ENCODE assay signal across 1 cellular context in genomic region chr5:110738812-110739651, GRCh38.
A peak's percentile ranks its signal among the peaks of the same experiment; 100 is the strongest.
TF ChIP-seq lines count a peak whose summit lies in the region.

TSS of gene SLC25A46 (plus strand) at chr5:110739007. CDS start at chr5:110739120, 113 bp downstream.

TF ChIP-seq in HepG2, 621 proteins besides CTCF, POLR2A, EP300 and RAD21 (continued from another document and continues in another):
- no peak for TF ChIP-seq ZBTB46 (CRISPR knock-in tag; IDR thresholded peaks at IDR 0.05; ENCODE audit: borderline replicate concordance)
- TF ChIP-seq ZNF724P (CRISPR knock-in tag; IDR thresholded peaks at IDR 0.05; ENCODE audit: borderline replicate concordance): no peak
- 0 out of 2 replicates have a peak, but pooled peaks have one; percentile 57 for TF ChIP-seq ZHX2 (IDR thresholded peaks at IDR 0.05; ENCODE audit: low read depth)
- TF ChIP-seq ZHX2 (CRISPR knock-in tag; IDR thresholded peaks at IDR 0.05; ENCODE audit: borderline replicate concordance): no peak
- TF ChIP-seq ZNF18 (CRISPR knock-in tag; IDR thresholded peaks at IDR 0.05; ENCODE audit: insufficient replicate concordance): no peak
- TF ChIP-seq ERF (CRISPR knock-in tag; IDR thresholded peaks at IDR 0.05): no peak
- no peak for TF ChIP-seq JUNB (CRISPR knock-in tag; IDR thresholded peaks at IDR 0.05; ENCODE audit: borderline replicate concordance)
- 0 out of 2 replicates have a peak, but pooled peaks have one; percentile 36 for TF ChIP-seq NCOA1 (CRISPR knock-in tag; IDR thresholded peaks at IDR 0.05)
- peak; percentile 67 for TF ChIP-seq MNT (IDR thresholded peaks at IDR 0.05)
- TF ChIP-seq PHF8 (CRISPR knock-in tag; IDR thresholded peaks at IDR 0.05): peak; percentile 99
- no peak for TF ChIP-seq HNRNPH1 (optimal IDR thresholded peaks at IDR 0.05; ENCODE audit: low read depth, low read length)
- peak; percentile 72; the same call in 1 of the 2 replicates for TF ChIP-seq ZNF280D (CRISPR knock-in tag; IDR thresholded peaks at IDR 0.05)
- peak; percentile 58 for TF ChIP-seq ZNF781 (CRISPR knock-in tag; IDR thresholded peaks at IDR 0.05; ENCODE audit: borderline replicate concordance, not compliant biosample characterization)
- peak; percentile 67 for TF ChIP-seq MAX (IDR thresholded peaks at IDR 0.05)
- TF ChIP-seq CEBPB (IDR thresholded peaks at IDR 0.05; ENCODE audit: borderline replicate concordance, low read depth, low read length): no peak
- TF ChIP-seq FOXJ3 (CRISPR knock-in tag; IDR thresholded peaks at IDR 0.05; ENCODE audit: borderline replicate concordance): no peak
- TF ChIP-seq ISL2 (CRISPR knock-in tag; IDR thresholded peaks at IDR 0.05): peak; percentile 47; the same call in 1 of the 2 replicates
- TF ChIP-seq ADNP (CRISPR knock-in tag; IDR thresholded peaks at IDR 0.05): no peak
- 0 out of 2 replicates have a peak, but pooled peaks have one; percentile 19 for TF ChIP-seq TMF1 (CRISPR knock-in tag; IDR thresholded peaks at IDR 0.05; ENCODE audit: low read depth)
- no peak; the same call in 1 of the 2 replicates for TF ChIP-seq BCL3 (CRISPR knock-in tag; IDR thresholded peaks at IDR 0.05)
- 0 out of 2 replicates have a peak, but pooled peaks have one; percentile 33 for TF ChIP-seq ZBTB3 (CRISPR knock-in tag; IDR thresholded peaks at IDR 0.05; ENCODE audit: borderline replicate concordance, low read depth)
- TF ChIP-seq ZBTB26 (CRISPR knock-in tag; IDR thresholded peaks at IDR 0.05; ENCODE audit: borderline replicate concordance): no peak; the same call in 1 of the 2 replicates
- TF ChIP-seq TRIM24 (CRISPR knock-in tag; IDR thresholded peaks at IDR 0.05): no peak
- 0 out of 2 replicates have a peak, but pooled peaks have one; percentile 39 for TF ChIP-seq ZNF569 (CRISPR knock-in tag; IDR thresholded peaks at IDR 0.05; ENCODE audit: borderline replicate concordance)
- no peak for TF ChIP-seq ZNF800 (CRISPR knock-in tag; IDR thresholded peaks at IDR 0.05)
- TF ChIP-seq POLR2AphosphoS5 (IDR thresholded peaks at IDR 0.05; ENCODE audit: low read depth, low read length): peak; percentile 84
- peak; percentile 90 for TF ChIP-seq GATAD1 (CRISPR knock-in tag; IDR thresholded peaks at IDR 0.05)
- TF ChIP-seq ZNF782 (CRISPR knock-in tag; IDR thresholded peaks at IDR 0.05; ENCODE audit: borderline replicate concordance): peak; percentile 68; the same call in 1 of the 2 replicates
- no peak for TF ChIP-seq ZNF260 (CRISPR knock-in tag; IDR thresholded peaks at IDR 0.05; ENCODE audit: borderline replicate concordance, low read depth)
- 0 out of 2 replicates have a peak, but pooled peaks have one; percentile 41 for TF ChIP-seq ARNTL (CRISPR knock-in tag; IDR thresholded peaks at IDR 0.05)
- TF ChIP-seq HOXA3 (CRISPR knock-in tag; IDR thresholded peaks at IDR 0.05): peak; percentile 61
- TF ChIP-seq ZNF451 (CRISPR knock-in tag; IDR thresholded peaks at IDR 0.05): no peak
- peak; percentile 45; the same call in 1 of the 2 replicates for TF ChIP-seq NAIF1 (CRISPR knock-in tag; IDR thresholded peaks at IDR 0.05; ENCODE audit: borderline replicate concordance)
- peak; percentile 36 for TF ChIP-seq NFYC (CRISPR knock-in tag; IDR thresholded peaks at IDR 0.05)
- peak; percentile 87 for TF ChIP-seq POLR2G (IDR thresholded peaks at IDR 0.05; ENCODE audit: low read depth, low read length)
- TF ChIP-seq ZNF770 (CRISPR knock-in tag; IDR thresholded peaks at IDR 0.05): peak; percentile 96
- TF ChIP-seq ZZZ3 (CRISPR knock-in tag; IDR thresholded peaks at IDR 0.05; ENCODE audit: borderline replicate concordance): peak; percentile 75; the same call in 1 of the 2 replicates
